Comparison of ENCODE assay signal across 9 cellular contexts in the genomic region with DNA sequence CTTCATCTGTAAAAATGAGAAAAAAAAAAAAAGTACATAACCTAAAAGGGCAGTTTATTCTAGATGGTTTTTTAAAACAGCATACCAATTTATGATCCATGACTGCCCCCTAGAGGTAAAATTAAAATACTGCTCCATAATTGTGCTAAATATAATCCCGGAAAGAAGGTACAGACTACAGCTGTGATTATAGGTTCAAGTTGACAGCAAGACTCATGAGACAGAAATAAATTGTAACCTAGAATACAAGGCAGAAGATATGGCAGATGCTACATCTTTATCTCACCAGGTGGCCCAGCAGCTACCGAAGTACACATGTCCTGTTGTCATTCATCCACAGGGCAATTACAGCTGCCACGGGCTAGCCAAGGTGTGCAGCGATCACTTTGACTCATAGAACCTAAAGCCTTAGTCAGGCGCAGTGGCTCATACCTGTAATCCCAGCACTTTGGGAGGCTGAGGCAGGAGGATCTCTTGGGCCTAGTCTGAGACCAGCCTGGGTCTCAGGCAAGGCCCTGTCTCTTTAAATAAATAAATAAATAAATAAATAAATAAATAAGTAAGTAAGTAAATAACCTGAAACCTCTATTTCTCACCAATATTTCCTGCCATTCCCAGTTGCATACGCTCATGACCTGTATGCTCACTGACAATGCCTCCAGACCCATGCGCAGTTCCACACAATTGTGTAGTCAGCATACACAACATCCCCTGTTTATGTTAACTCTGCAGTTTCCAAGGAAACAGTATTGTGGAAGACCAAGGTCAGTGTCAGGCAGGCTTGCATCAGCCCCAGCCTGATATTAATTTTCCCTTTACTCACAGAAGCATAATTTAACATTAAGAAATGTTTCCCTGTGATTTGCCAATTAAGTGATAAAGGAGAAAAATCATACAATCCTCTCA. TPM values are rescaled to one million over a fixed set of nuclear protein-coding genes. Genes with fewer than 3 reads are reported as not detected.
A peak's percentile ranks its signal among the peaks of the same experiment; 100 is the strongest.
DNase-seq lines count a peak whose midpoint lies in the region; ATAC-seq and TF ChIP-seq lines count a peak whose summit lies in the region.
"Had no signal": no experiment of that assay in that cellular context is flagged by ENCODE, and none has a peak within 500 bp of the region (broad histone marks: within the 10 kb centered on the region; RNA-seq: fewer than 3 reads in every experiment).

No MANE protein-coding gene starts in this region.

- peaks cover 0 to 39% of the 10 kb centered on the region in 2 donors for H3K27me3 ChIP-seq in left lung
- no peaks in the 10 kb centered on the region for H3K27me3 ChIP-seq in uterus

- no peaks in the 10 kb centered on the region for H3K9me3 ChIP-seq in left lung
- no peaks in the 10 kb centered on the region for H3K9me3 ChIP-seq in uterus
- H3K9me3 ChIP-seq: SJSA1 had no signal

- H3K27ac ChIP-seq in left lung (no peak overlapping the region), uterus (no peak overlapping the region)
- H3K27ac ChIP-seq: SJSA1 had no signal

- no peak overlapping the region for H3K4me3 ChIP-seq in Jurkat, Clone E6-1 (ENCODE audit: low read length)
- no peak overlapping the region for H3K4me3 ChIP-seq in left lung
- H3K4me3 ChIP-seq in uterus, result no peak overlapping the region
- H3K4me3 ChIP-seq: SJSA1 had no signal

- TF ChIP-seq CTCF in left lung (IDR thresholded peaks at IDR 0.05) (peak; percentile 43 to 62), uterus (IDR thresholded peaks at IDR 0.05) (peak; percentile 60 to 75 (median 70))

- no peaks in the 10 kb centered on the region for H3K4me1 ChIP-seq in left lung
- H3K4me1 ChIP-seq in uterus, result no peaks in the 10 kb centered on the region
- H3K4me1 ChIP-seq: SJSA1 had no signal

- peak; percentile 88 for ATAC-seq in left lung
- no peak for ATAC-seq in HG02763 (IDR thresholded peaks at IDR 0.05; ENCODE audit: unreplicated experiment)
- ATAC-seq in HG03196 (IDR thresholded peaks at IDR 0.05; ENCODE audit: unreplicated experiment), result no peak

- intact Hi-C loops in left lung (cut with DNase I), result no loop called here
- intact Hi-C loops in uterus (cut with DNase I; ENCODE audit: low total_unique reads), result no loop called here

- DNase-seq in DMS153 (lab: John Stamatoyannopoulos, UW), result peak; percentile 80
- DNase-seq in Jurkat, Clone E6-1 (ENCODE audit: low read depth, low spot score), result peak; percentile 73
- DNase-seq in NOMO-1 treated with DMSO at 0.1 percent for 48 hours (lab: John Stamatoyannopoulos, UW; ENCODE audit: unreplicated experiment), result peak; percentile 69
- peak; percentile 66 for DNase-seq in central memory CD4-positive, alpha-beta T cell
- no peak for DNase-seq in left lung
- DNase-seq in uterus, result no peak

- H3K36me3 ChIP-seq in left lung (no peaks in the 10 kb centered on the region), uterus (no peaks in the 10 kb centered on the region)
- H3K36me3 ChIP-seq: SJSA1 had no signal

- TF ChIP-seq POLR2A in uterus (IDR thresholded peaks at IDR 0.05), result no peak

RNA-seq across cellular contexts. Expression of gene PPIE, which starts 18.3 kb away (rescaled TPM):
- 73.2 TPM for polyA plus RNA-seq in Jurkat, Clone E6-1 (2012; ENCODE audit: insufficient read depth, insufficient read length)
- total RNA-seq in left lung, result 10 to 100 TPM; 34.2 to 36.3 TPM
- total RNA-seq in uterus, result 10 to 100 TPM; 20.0 to 51.5 (median 44.0) TPM

RNA-seq across cellular contexts. Expression of gene HPCAL4, which starts 29.1 kb away (rescaled TPM):
- polyA plus RNA-seq in Jurkat, Clone E6-1 (2012; ENCODE audit: insufficient read depth, insufficient read length), result 0.77 TPM
- total RNA-seq in left lung (1 to 10 TPM in 1 of 2 donors, under 1 TPM in 1; 0.31 to 1.9 TPM), uterus (1 to 10 TPM in 1 of 4 donors, under 1 TPM in 1, not detected in 2; 0.24 to 3.9 TPM)

RNA-seq across cellular contexts. Expression of gene NT5C1A, which starts 48.4 kb away (rescaled TPM):
- polyA plus RNA-seq in Jurkat, Clone E6-1 (2012; ENCODE audit: insufficient read depth, insufficient read length), result not detected
- total RNA-seq in left lung (1 to 10 TPM in 1 of 2 donors, under 1 TPM in 1; 0.42 to 8.9 TPM), uterus (1 to 10 TPM in 2 of 4 donors, not detected in 2; 1.1 to 1.8 TPM)
- total RNA-seq: SJSA1 had no signal

RNA-seq across cellular contexts. Expression of gene OXCT2, which starts 50.8 kb away (rescaled TPM):
- polyA plus RNA-seq in Jurkat, Clone E6-1 (2012; ENCODE audit: insufficient read depth, insufficient read length), result 1.1 TPM
- total RNA-seq in left lung, result under 1 TPM; 0.55 to 0.82 TPM
- 1 to 10 TPM in 2 of 4 donors, not detected in 2; 1.1 to 1.5 TPM for total RNA-seq in uterus

Comparison
In these comparisons a context has a peak if more than half of its experiments do, and no peak if none do; other contexts are left out.
1. DNase-seq: peak in DMS153 (single experiment), Jurkat, Clone E6-1 (single experiment), NOMO-1 treated with DMSO at 0.1 percent for 48 hours (single experiment) and central memory CD4-positive, alpha-beta T cell (single experiment); none in left lung (0 of 2) and uterus (0 of 2).